Comparison of ENCODE assay signal across 1 cellular context in genomic region chr10:106535304-106535964, GRCh38.
TF ChIP-seq lines count a peak whose summit lies in the region.

No MANE protein-coding gene starts in this region.

TF ChIP-seq in H1, 55 proteins besides CTCF, POLR2A, EP300 and RAD21 (continued from another document):
- no peak for TF ChIP-seq CHD7 (IDR thresholded peaks at IDR 0.05; ENCODE audit: insufficient replicate concordance, low read length)
- no peak for TF ChIP-seq RBBP5 (IDR thresholded peaks at IDR 0.05; ENCODE audit: borderline replicate concordance, low read depth, low read length)
- no peak for TF ChIP-seq FOSL1 (IDR thresholded peaks at IDR 0.05; ENCODE audit: insufficient read depth, low read depth, low read length)
- TF ChIP-seq ATF3 (IDR thresholded peaks at IDR 0.05; ENCODE audit: insufficient read depth, low read depth, low read length), result no peak
- no peak for TF ChIP-seq POU5F1 (IDR thresholded peaks at IDR 0.05; ENCODE audit: low read depth, low read length)
- TF ChIP-seq HDAC2 (IDR thresholded peaks at IDR 0.05; ENCODE audit: borderline replicate concordance in 1 of 2, low read depth in 2 of 2, low read length in 2 of 2), result no peak
- TF ChIP-seq JUND (IDR thresholded peaks at IDR 0.05; ENCODE audit: low read length), result no peak
- no peak for TF ChIP-seq KDM5A (IDR thresholded peaks at IDR 0.05; ENCODE audit: low read length)
- no peak for TF ChIP-seq BRCA1 (IDR thresholded peaks at IDR 0.05; ENCODE audit: low read depth, low read length)
